1 cellular context compared by ENCODE assay signal in the genomic region with DNA sequence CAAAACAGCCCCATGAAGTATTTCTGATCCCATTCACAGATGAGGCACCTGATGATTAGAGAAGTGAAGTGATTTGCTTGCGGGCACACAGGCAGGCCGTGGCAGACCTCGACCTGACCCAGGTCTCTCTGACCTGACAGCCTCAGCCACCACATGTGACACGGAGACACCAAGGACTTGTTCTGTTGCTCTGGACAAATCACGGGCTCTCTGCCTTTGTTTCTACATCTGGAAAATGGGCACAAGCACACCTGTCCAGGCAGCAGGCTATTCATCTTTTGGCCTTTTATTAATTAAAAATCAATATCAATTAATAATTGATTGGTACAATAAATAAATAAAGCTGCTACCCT.
TF ChIP-seq lines count a peak whose summit lies in the region.

No MANE protein-coding gene starts in this region.

TF ChIP-seq in HepG2, 621 proteins besides CTCF, POLR2A, EP300 and RAD21:
- TF ChIP-seq FOXA1 (IDR thresholded peaks at IDR 0.05) (no peak), FOXA1 (CRISPR knock-in tag; IDR thresholded peaks at IDR 0.05) (no peak), ZNF777 (CRISPR knock-in tag; IDR thresholded peaks at IDR 0.05) (0 out of 2 replicates have a peak, but pooled peaks have one; percentile 8), PHF21A (CRISPR knock-in tag; IDR thresholded peaks at IDR 0.05) (0 out of 2 replicates have a peak, but pooled peaks have one; percentile 24), ATF1 (CRISPR knock-in tag; IDR thresholded peaks at IDR 0.05) (no peak), ZNF629 (CRISPR knock-in tag; conservative IDR thresholded peaks at IDR 0.05) (peak; percentile 95), SMAD3 (CRISPR knock-in tag; IDR thresholded peaks at IDR 0.05) (no peak), ZMYM3 (CRISPR knock-in tag; IDR thresholded peaks at IDR 0.05) (peak; percentile 80), ZNF572 (CRISPR knock-in tag; IDR thresholded peaks at IDR 0.05) (no peak), ZKSCAN5 (CRISPR knock-in tag; IDR thresholded peaks at IDR 0.05) (no peak), AKAP8 (CRISPR knock-in tag; IDR thresholded peaks at IDR 0.05) (no peak)
- TF ChIP-seq, protein P1, sequence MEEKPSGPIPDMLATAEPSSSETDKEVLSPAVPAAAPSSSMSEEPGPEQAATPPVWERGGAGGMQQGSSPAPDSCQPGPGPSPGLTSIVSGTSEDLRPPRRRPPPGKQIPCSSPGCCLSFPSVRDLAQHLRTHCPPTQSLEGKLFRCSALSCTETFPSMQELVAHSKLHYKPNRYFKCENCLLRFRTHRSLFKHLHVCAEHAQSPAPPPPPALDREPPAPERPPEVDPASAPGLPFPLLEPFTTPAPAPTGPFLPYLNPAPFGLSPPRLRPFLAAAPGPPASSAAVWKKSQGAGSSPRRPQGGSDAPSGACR (CRISPR knock-in tag; IDR thresholded peaks at IDR 0.05): no peak
